ENCODE assay signal across 1 cellular context in genomic region chr12:31749024-31749704, GRCh38.
A peak's percentile ranks its signal among the peaks of the same experiment; 100 is the strongest.
TF ChIP-seq lines count a peak whose summit lies in the region.

No MANE protein-coding gene starts in this region.

TF ChIP-seq in HEK293, 187 proteins besides CTCF, POLR2A, EP300 and RAD21 (continued from another document and continues in another):
- TF ChIP-seq, protein P1, sequence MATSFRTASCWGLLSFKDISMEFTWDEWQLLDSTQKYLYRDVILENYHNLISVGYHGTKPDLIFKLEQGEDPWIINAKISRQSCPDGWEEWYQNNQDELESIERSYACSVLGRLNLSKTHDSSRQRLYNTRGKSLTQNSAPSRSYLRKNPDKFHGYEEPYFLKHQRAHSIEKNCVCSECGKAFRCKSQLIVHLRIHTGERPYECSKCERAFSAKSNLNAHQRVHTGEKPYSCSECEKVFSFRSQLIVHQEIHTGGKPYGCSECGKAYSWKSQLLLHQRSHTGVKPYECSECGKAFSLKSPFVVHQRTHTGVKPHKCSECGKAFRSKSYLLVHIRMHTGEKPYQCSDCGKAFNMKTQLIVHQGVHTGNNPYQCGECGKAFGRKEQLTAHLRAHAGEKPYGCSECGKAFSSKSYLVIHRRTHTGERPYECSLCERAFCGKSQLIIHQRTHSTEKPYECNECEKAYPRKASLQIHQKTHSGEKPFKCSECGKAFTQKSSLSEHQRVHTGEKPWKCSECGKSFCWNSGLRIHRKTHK (tag by site-specific recombination; IDR thresholded peaks at IDR 0.05) = no peak
- peak; percentile 95 for TF ChIP-seq KLF10 (tag by site-specific recombination; IDR thresholded peaks at IDR 0.05)
- TF ChIP-seq ZNF23 (tag by site-specific recombination; IDR thresholded peaks at IDR 0.05; ENCODE audit: borderline replicate concordance) = no peak
- TF ChIP-seq ZNF658 (tag by site-specific recombination; IDR thresholded peaks at IDR 0.05) = no peak
- TF ChIP-seq ZNF157 (tag by site-specific recombination; IDR thresholded peaks at IDR 0.05) = no peak
- no peak for TF ChIP-seq ZNF560 (tag by site-specific recombination; IDR thresholded peaks at IDR 0.05; ENCODE audit: borderline replicate concordance)
- peak; percentile 99 for TF ChIP-seq TRIM28 (IDR thresholded peaks at IDR 0.05; ENCODE audit: borderline replicate concordance, low read length)
- TF ChIP-seq ZNF10 (tag by site-specific recombination; IDR thresholded peaks at IDR 0.05) = peak; percentile 89
- peak; percentile 78; the same call in 1 of the 2 replicates for TF ChIP-seq GFI1B (tag by site-specific recombination; IDR thresholded peaks at IDR 0.05)
- peak; percentile 100 for TF ChIP-seq OSR2 (tag by site-specific recombination; IDR thresholded peaks at IDR 0.05)
- no peak for TF ChIP-seq ZNF776 (tag by site-specific recombination; IDR thresholded peaks at IDR 0.05; ENCODE audit: borderline replicate concordance)
- peak; percentile 90 for TF ChIP-seq ZNF394 (tag by site-specific recombination; IDR thresholded peaks at IDR 0.05; ENCODE audit: borderline replicate concordance)
- TF ChIP-seq ZNF514 (tag by site-specific recombination; IDR thresholded peaks at IDR 0.05) = no peak
- peak; percentile 99 for TF ChIP-seq ZNF24 (tag by site-specific recombination; IDR thresholded peaks at IDR 0.05)
- TF ChIP-seq ZNF155 (tag by site-specific recombination; IDR thresholded peaks at IDR 0.05) = no peak
- TF ChIP-seq ZNF148 (tag by site-specific recombination; IDR thresholded peaks at IDR 0.05; ENCODE audit: borderline replicate concordance) = no peak
- TF ChIP-seq ZNF221 (tag by site-specific recombination; IDR thresholded peaks at IDR 0.05; ENCODE audit: borderline replicate concordance) = no peak
- TF ChIP-seq ZNF211 (tag by site-specific recombination; IDR thresholded peaks at IDR 0.05; ENCODE audit: low read depth) = no peak
- TF ChIP-seq, protein P2, sequence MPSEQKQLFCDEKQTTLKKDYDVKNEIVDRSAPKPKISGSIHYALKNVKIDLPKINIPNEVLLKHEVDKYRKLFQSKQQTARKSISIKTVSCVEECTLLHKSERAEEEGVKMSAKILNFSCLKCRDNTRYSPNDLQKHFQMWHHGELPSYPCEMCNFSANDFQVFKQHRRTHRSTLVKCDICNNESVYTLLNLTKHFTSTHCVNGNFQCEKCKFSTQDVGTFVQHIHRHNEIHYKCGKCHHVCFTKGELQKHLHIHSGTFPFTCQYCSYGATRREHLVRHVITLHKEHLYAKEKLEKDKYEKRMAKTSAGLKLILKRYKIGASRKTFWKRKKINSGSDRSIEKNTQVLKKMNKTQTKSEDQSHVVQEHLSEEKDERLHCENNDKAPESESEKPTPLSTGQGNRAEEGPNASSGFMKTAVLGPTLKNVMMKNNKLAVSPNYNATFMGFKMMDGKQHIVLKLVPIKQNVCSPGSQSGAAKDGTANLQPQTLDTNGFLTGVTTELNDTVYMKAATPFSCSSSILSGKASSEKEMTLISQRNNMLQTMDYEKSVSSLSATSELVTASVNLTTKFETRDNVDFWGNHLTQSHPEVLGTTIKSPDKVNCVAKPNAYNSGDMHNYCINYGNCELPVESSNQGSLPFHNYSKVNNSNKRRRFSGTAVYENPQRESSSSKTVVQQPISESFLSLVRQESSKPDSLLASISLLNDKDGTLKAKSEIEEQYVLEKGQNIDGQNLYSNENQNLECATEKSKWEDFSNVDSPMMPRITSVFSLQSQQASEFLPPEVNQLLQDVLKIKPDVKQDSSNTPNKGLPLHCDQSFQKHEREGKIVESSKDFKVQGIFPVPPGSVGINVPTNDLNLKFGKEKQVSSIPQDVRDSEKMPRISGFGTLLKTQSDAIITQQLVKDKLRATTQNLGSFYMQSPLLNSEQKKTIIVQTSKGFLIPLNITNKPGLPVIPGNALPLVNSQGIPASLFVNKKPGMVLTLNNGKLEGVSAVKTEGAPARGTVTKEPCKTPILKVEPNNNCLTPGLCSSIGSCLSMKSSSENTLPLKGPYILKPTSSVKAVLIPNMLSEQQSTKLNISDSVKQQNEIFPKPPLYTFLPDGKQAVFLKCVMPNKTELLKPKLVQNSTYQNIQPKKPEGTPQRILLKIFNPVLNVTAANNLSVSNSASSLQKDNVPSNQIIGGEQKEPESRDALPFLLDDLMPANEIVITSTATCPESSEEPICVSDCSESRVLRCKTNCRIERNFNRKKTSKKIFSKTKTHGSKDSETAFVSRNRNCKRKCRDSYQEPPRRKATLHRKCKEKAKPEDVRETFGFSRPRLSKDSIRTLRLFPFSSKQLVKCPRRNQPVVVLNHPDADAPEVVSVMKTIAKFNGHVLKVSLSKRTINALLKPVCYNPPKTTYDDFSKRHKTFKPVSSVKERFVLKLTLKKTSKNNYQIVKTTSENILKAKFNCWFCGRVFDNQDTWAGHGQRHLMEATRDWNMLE (tag by site-specific recombination; conservative IDR thresholded peaks at IDR 0.05; ENCODE audit: low read depth) = peak; percentile 80
- no peak for TF ChIP-seq ZNF621 (tag by site-specific recombination; IDR thresholded peaks at IDR 0.05)
- peak; percentile 97 for TF ChIP-seq ZNF391 (tag by site-specific recombination; IDR thresholded peaks at IDR 0.05; ENCODE audit: borderline replicate concordance, low read depth)
- TF ChIP-seq ZNF416 (tag by site-specific recombination; IDR thresholded peaks at IDR 0.05) = no peak
- TF ChIP-seq ZNF510 (tag by site-specific recombination; IDR thresholded peaks at IDR 0.05; ENCODE audit: insufficient replicate concordance) = no peak
- TF ChIP-seq SETDB1 (IDR thresholded peaks at IDR 0.05; ENCODE audit: insufficient read length, low read length) = peak; percentile 98
- no peak for TF ChIP-seq ZNF768 (tag by site-specific recombination; IDR thresholded peaks at IDR 0.05)
- peak; percentile 97 for TF ChIP-seq ZSCAN23 (tag by site-specific recombination; IDR thresholded peaks at IDR 0.05)
- TF ChIP-seq ZNF677 (tag by site-specific recombination; IDR thresholded peaks at IDR 0.05) = no peak
- peak; percentile 91 for TF ChIP-seq KLF9 (tag by site-specific recombination; IDR thresholded peaks at IDR 0.05; ENCODE audit: low read depth)
- no peak for TF ChIP-seq PRDM2 (tag by site-specific recombination; IDR thresholded peaks at IDR 0.05; ENCODE audit: borderline replicate concordance)
- TF ChIP-seq HOXD13 (CRISPR knock-in tag; IDR thresholded peaks at IDR 0.05; ENCODE audit: borderline replicate concordance) = peak; percentile 46; the same call in 1 of the 2 replicates
- no peak for TF ChIP-seq ZNF266 (tag by site-specific recombination; IDR thresholded peaks at IDR 0.05; ENCODE audit: low read depth)
- no peak for TF ChIP-seq ZNF175 (tag by site-specific recombination; IDR thresholded peaks at IDR 0.05)
- no peak for TF ChIP-seq ZNF521 (tag by site-specific recombination; IDR thresholded peaks at IDR 0.05)
- TF ChIP-seq ZNF423 (tag by site-specific recombination; IDR thresholded peaks at IDR 0.05) = no peak
- TF ChIP-seq ZNF140 (tag by site-specific recombination; IDR thresholded peaks at IDR 0.05) = no peak
- TF ChIP-seq, protein P3, sequence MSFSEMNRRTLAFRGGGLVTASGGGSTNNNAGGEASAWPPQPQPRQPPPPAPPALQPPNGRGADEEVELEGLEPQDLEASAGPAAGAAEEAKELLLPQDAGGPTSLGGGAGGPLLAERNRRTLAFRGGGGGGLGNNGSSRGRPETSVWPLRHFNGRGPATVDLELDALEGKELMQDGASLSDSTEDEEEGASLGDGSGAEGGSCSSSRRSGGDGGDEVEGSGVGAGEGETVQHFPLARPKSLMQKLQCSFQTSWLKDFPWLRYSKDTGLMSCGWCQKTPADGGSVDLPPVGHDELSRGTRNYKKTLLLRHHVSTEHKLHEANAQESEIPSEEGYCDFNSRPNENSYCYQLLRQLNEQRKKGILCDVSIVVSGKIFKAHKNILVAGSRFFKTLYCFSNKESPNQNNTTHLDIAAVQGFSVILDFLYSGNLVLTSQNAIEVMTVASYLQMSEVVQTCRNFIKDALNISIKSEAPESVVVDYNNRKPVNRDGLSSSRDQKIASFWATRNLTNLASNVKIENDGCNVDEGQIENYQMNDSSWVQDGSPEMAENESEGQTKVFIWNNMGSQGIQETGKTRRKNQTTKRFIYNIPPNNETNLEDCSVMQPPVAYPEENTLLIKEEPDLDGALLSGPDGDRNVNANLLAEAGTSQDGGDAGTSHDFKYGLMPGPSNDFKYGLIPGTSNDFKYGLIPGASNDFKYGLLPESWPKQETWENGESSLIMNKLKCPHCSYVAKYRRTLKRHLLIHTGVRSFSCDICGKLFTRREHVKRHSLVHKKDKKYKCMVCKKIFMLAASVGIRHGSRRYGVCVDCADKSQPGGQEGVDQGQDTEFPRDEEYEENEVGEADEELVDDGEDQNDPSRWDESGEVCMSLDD (tag by site-specific recombination; IDR thresholded peaks at IDR 0.05) = no peak
- peak; percentile 96 for TF ChIP-seq BCL11B (tag by site-specific recombination; IDR thresholded peaks at IDR 0.05; ENCODE audit: low read depth)
- peak; percentile 91; the same call in 1 of the 2 replicates for TF ChIP-seq ZNF280D (tag by site-specific recombination; IDR thresholded peaks at IDR 0.05)
- peak; percentile 67 for TF ChIP-seq ZBTB8A (tag by site-specific recombination; IDR thresholded peaks at IDR 0.05)
- TF ChIP-seq PRDM1 (tag by site-specific recombination; IDR thresholded peaks at IDR 0.05) = peak; percentile 88
- TF ChIP-seq GLI2 (tag by site-specific recombination; IDR thresholded peaks at IDR 0.05; ENCODE audit: borderline replicate concordance, low read depth) = peak; percentile 86; the same call in 1 of the 2 replicates
- TF ChIP-seq OVOL3 (tag by site-specific recombination; IDR thresholded peaks at IDR 0.05) = peak; percentile 91
- 0 out of 2 replicates have a peak, but pooled peaks have one; percentile 41 for TF ChIP-seq ZNF19 (tag by site-specific recombination; IDR thresholded peaks at IDR 0.05; ENCODE audit: low read depth)
